Comparison of ENCODE assay signal across 16 cellular contexts in the genomic region with DNA sequence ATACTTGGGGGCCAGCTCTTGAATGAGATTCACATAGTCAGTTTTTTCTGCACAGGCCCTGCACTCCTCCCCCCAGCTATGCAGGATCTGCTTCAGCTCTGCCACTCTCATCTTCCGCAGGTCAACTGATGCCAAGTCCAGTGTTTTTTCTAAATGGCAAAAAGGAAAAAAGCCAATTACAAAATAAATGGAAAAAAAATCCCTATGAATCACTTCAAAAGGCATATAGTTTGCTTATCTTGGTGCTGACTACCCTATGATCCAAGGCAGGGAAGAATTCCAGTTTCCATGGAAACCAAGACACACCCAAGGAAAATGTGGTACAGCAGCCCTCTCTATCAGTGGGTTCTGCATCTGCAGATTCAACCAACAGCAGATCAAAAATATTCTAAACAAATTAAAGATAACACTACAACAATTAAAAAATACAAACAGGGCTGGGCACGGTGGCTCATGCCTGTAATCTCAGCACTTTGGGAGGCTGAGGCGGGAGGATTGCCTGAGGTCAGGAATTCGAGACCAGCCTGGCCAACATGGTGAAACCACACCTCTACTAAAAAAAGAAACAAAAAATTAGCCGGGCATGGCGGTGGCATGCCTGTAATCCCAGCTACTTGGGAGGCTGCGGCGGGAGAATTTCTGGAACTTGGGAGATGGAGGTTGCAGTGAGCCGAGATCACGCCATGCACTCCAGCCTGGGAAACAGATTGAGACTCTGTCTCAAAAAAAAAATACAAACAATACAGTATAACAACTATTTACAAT. TPM values are rescaled to one million over a fixed set of nuclear protein-coding genes. Genes with fewer than 3 reads are reported as not detected.
DNase-seq lines count a peak whose midpoint lies in the region; ATAC-seq, FAIRE-seq and TF ChIP-seq lines count a peak whose summit lies in the region.
"Had no signal": no experiment of that assay in that cellular context is flagged by ENCODE, and none has a peak within 500 bp of the region (broad histone marks: within the 10 kb centered on the region; RNA-seq: fewer than 3 reads in every experiment).

No MANE protein-coding gene starts in this region.

- H3K27ac ChIP-seq in astrocyte (ENCODE audit: low read depth, low read length) (peak overlapping the region; percentile 16), prostate gland (no peak overlapping the region)
- H3K27ac ChIP-seq: stomach had no signal

- H3K27me3 ChIP-seq in astrocyte (ENCODE audit: insufficient read depth, low read length): no peaks in the 10 kb centered on the region
- no peaks in the 10 kb centered on the region for H3K27me3 ChIP-seq in prostate gland (replicated peaks; ENCODE audit: insufficient read depth)
- H3K27me3 ChIP-seq: BE2C, stomach had no signal

- ATAC-seq in HG03432 (IDR thresholded peaks at IDR 0.05; ENCODE audit: unreplicated experiment) (no peak), T-cell (replicated peaks in 1 of 4) (no peak)
- ATAC-seq: activated CD8-positive, alpha-beta T cell treated with anti-CD3 and anti-CD28 coated beads for 36 hours; activated naive CD4-positive, alpha-beta T cell treated with anti-CD3 and anti-CD28 coated beads, Interleukin-2, amount 50 U/mL, for 72 hours; naive thymus-derived CD8-positive, alpha-beta T cell had no signal

- TF ChIP-seq POLR2A in prostate gland (IDR thresholded peaks at IDR 0.05): no peak

- H4K20me1 ChIP-seq in astrocyte (ENCODE audit: insufficient read depth, low read length): no peaks in the 10 kb centered on the region

- DNase-seq in ACHN (peak; percentile 47), HFF-Myc (ENCODE audit: extremely low read depth, low read depth) (peak; percentile 55), astrocyte (ENCODE audit: low read depth) (peak; percentile 90), iris pigment epithelial cell (ENCODE audit: low read depth) (peak; percentile 77), prostate gland (ENCODE audit: low spot score) (no peak), NOMO-1 treated with DMSO at 0.1 percent for 48 hours (lab: John Stamatoyannopoulos, UW; ENCODE audit: unreplicated experiment) (no peak), T-cell (no peak)
- DNase-seq: activated CD8-positive, alpha-beta T cell treated with anti-CD3 and anti-CD28 coated beads for 36 hours; BE2C; naive thymus-derived CD8-positive, alpha-beta T cell; NCI-H1092; NCI-H748 treated with DMSO at 0.1 percent for 48 hours; stimulated activated CD4-positive, alpha-beta T cell treated with anti-CD3 and anti-CD28 coated beads, Interleukin-1b, Interleukin-23, amount 100 ng/mL, for 48 hours; stomach had no signal

- H2AFZ ChIP-seq in astrocyte (ENCODE audit: low read depth, low read length): no peak overlapping the region

- in situ Hi-C loops in ACHN (cut with HindIII; ENCODE audit: low pct_ligation_motif_present, low pct_unique_long_range_greater_than_20kb, low sequenced_read_pairs): no loop called here

- no peaks in the 10 kb centered on the region for H3K36me3 ChIP-seq in astrocyte (ENCODE audit: insufficient read depth, low read length)
- no peaks in the 10 kb centered on the region for H3K36me3 ChIP-seq in prostate gland
- H3K36me3 ChIP-seq: BE2C, stomach had no signal

- H3K4me1 ChIP-seq in astrocyte (ENCODE audit: insufficient read depth, low read length) (peaks cover 5% of the 10 kb centered on the region), prostate gland (replicated peaks) (no peaks in the 10 kb centered on the region)
- H3K4me1 ChIP-seq: BE2C had no signal

- H3K4me3 ChIP-seq in HFF-Myc (replicated peaks; ENCODE audit: low read depth, low read length): no peak overlapping the region
- H3K4me3 ChIP-seq in astrocyte (ENCODE audit: insufficient read depth, low read depth, low read length): no peak overlapping the region
- H3K4me3 ChIP-seq in prostate gland: no peak overlapping the region
- H3K4me3 ChIP-seq: stomach had no signal

- H3K36me3 Mint-ChIP-seq in astrocyte (ENCODE audit: low read depth, unreplicated experiment): no peaks in the 10 kb centered on the region
- H3K36me3 Mint-ChIP-seq in T-cell: no peaks in the 10 kb centered on the region
- H3K36me3 Mint-ChIP-seq: activated naive CD4-positive, alpha-beta T cell treated with anti-CD3 and anti-CD28 coated beads, Interleukin-2, amount 50 U/mL, for 72 hours; naive thymus-derived CD8-positive, alpha-beta T cell had no signal

- H3K27me3 Mint-ChIP-seq in astrocyte (ENCODE audit: low read depth, unreplicated experiment): no peaks in the 10 kb centered on the region
- no peaks in the 10 kb centered on the region for H3K27me3 Mint-ChIP-seq in T-cell
- H3K27me3 Mint-ChIP-seq: activated CD8-positive, alpha-beta T cell treated with anti-CD3 and anti-CD28 coated beads for 36 hours; naive thymus-derived CD8-positive, alpha-beta T cell had no signal

- H3K4me1 Mint-ChIP-seq in astrocyte (ENCODE audit: low read depth, unreplicated experiment) (peaks cover 4% of the 10 kb centered on the region), T-cell (peaks cover 0 to 19% (median 5%) of the 10 kb centered on the region in 3 donors)

- peak overlapping the region; percentile 43 for H3K4me2 ChIP-seq in astrocyte (ENCODE audit: low read length)

- intact Hi-C loops in prostate gland (cut with DNase I): no loop called here

- no peaks in the 10 kb centered on the region for H3K9me3 Mint-ChIP-seq in astrocyte (ENCODE audit: unreplicated experiment)
- H3K9me3 Mint-ChIP-seq in T-cell: no peaks in the 10 kb centered on the region
- H3K9me3 Mint-ChIP-seq: activated CD8-positive, alpha-beta T cell treated with anti-CD3 and anti-CD28 coated beads for 36 hours; activated naive CD4-positive, alpha-beta T cell treated with anti-CD3 and anti-CD28 coated beads, Interleukin-2, amount 50 U/mL, for 72 hours; naive thymus-derived CD8-positive, alpha-beta T cell had no signal

- H3K9ac ChIP-seq in astrocyte (ENCODE audit: low read length): no peak overlapping the region

- FAIRE-seq in astrocyte (lab: Jason Lieb, UNC): peak; percentile 54

- no peaks in the 10 kb centered on the region for H3K79me2 ChIP-seq in astrocyte (ENCODE audit: insufficient read depth, low read length)

- WGBS in prostate gland: 93% methylated on average over 10 of the region's 10 CpGs

- H3K9me3 ChIP-seq in astrocyte (ENCODE audit: insufficient read depth, low read depth, low read length) (no peaks in the 10 kb centered on the region), prostate gland (no peaks in the 10 kb centered on the region)
- H3K9me3 ChIP-seq: BE2C, stomach had no signal

- H3K4me3 Mint-ChIP-seq in astrocyte (ENCODE audit: unreplicated experiment) (no peak overlapping the region), T-cell (no peak overlapping the region)
- H3K4me3 Mint-ChIP-seq: activated CD8-positive, alpha-beta T cell treated with anti-CD3 and anti-CD28 coated beads for 36 hours; naive thymus-derived CD8-positive, alpha-beta T cell had no signal

- CTCF ChIA-PET in T-cell (lab: Charles Lee): interaction anchor here in 1 of 2 donors (1.1 to 1.2 kb wide), 2 partner anchors 17 to 277 kb away, joined by 4 read pairs; a partner anchor contains a TSS

- H3K27ac Mint-ChIP-seq in astrocyte (ENCODE audit: unreplicated experiment) (no peak overlapping the region), T-cell (no peak overlapping the region)

- POLR2A ChIA-PET in T-cell (lab: Charles Lee): interaction anchor here in 1 of 2 donors (1.4 kb wide), 1 partner anchor 18 kb away, joined by 4 read pairs; a partner anchor contains a TSS

- TF ChIP-seq CTCF in HFF-Myc (IDR thresholded peaks at IDR 0.05; ENCODE audit: low read depth, low read length, missing control alignments): no peak
- TF ChIP-seq CTCF in astrocyte (IDR thresholded peaks at IDR 0.05; ENCODE audit: insufficient read depth, low read depth, low read length): no peak
- TF ChIP-seq CTCF in prostate gland (IDR thresholded peaks at IDR 0.05): no peak

RNA-seq across cellular contexts. Expression of a gene that starts 17.6 kb away (rescaled TPM):
- total RNA-seq in astrocyte (1.4 and 2.0 TPM in 2 replicates), prostate gland (10 to 100 TPM; 15.8 to 18.4 TPM), T-cell (1 to 10 TPM; 1.5 to 4.0 (median 2.5) TPM)

RNA-seq across cellular contexts. Expression of a gene that starts 17.9 kb away (rescaled TPM):
- total RNA-seq in astrocyte: 12.8 and 13.3 TPM in 2 replicates
- 10 to 100 TPM in 1 of 2 donors, 1 to 10 TPM in 1; 6.7 to 11.5 TPM for total RNA-seq in prostate gland
- total RNA-seq in T-cell: 10 to 100 TPM; 13.0 to 19.5 (median 15.0) TPM

RNA-seq across cellular contexts. Expression of a gene that starts 17.9 kb away (rescaled TPM):
- total RNA-seq in astrocyte (15.1 and 16.0 TPM in 2 replicates), prostate gland (10 to 100 TPM in 1 of 2 donors, 1 to 10 TPM in 1; 9.5 to 13.3 TPM), T-cell (10 to 100 TPM; 11.7 to 31.5 (median 14.9) TPM)

RNA-seq across cellular contexts. Expression of a gene that starts 45.5 kb away (rescaled TPM):
- total RNA-seq in astrocyte (36.0 and 42.3 TPM in 2 replicates), prostate gland (10 to 100 TPM; 32.9 to 63.9 TPM), T-cell (100 to 1,000 TPM; 175 to 298 (median 214) TPM)

RNA-seq across cellular contexts. Expression of a gene that starts 58.5 kb away (rescaled TPM):
- total RNA-seq in astrocyte (10.6 and 13.8 TPM in 2 replicates), prostate gland (10 to 100 TPM; 13.2 to 15.3 TPM), T-cell (1 to 10 TPM; 2.4 to 5.1 (median 3.4) TPM)

Comparison
In these comparisons a context has a peak if more than half of its experiments do, and no peak if none do; other contexts are left out.
1. DNase-seq: peak in ACHN (single experiment), HFF-Myc (single experiment), astrocyte (single experiment) and iris pigment epithelial cell (single experiment); none in prostate gland (single experiment), NOMO-1 treated with DMSO at 0.1 percent for 48 hours (single experiment) and T-cell (0 of 34).